In genomic region chr1:14476170-14476955, GRCh38 we compare ENCODE assay signal across 24 cellular contexts.
DNase-seq lines count a peak whose midpoint lies in the region; ATAC-seq lines count a peak whose summit lies in the region.
"Had no signal": no experiment of that assay in that cellular context is flagged by ENCODE, and none has a peak within 500 bp of the region (broad histone marks: within the 10 kb centered on the region; RNA-seq: fewer than 3 reads in every experiment).

No MANE protein-coding gene starts in this region.

- H3K4me1 ChIP-seq in SJSA1 (replicated peaks) (peaks cover 12% of the 10 kb centered on the region), subcutaneous abdominal adipose tissue (ENCODE audit: control insufficient read depth in 5 of 5, insufficient read depth in 5 of 5, low read length in 5 of 5) (peaks cover 0 to 13% (median 9%) of the 10 kb centered on the region in 5 donors)
- H3K4me1 ChIP-seq: BLaER1, tibial nerve had no signal

- no peaks in the 10 kb centered on the region for H3K27me3 ChIP-seq in SJSA1 (replicated peaks)
- no peaks in the 10 kb centered on the region for H3K27me3 ChIP-seq in subcutaneous abdominal adipose tissue (ENCODE audit: control insufficient read depth in 5 of 5, insufficient read depth in 4 of 5, low read length in 5 of 5)
- H3K27me3 ChIP-seq: BLaER1, neutrophil, tibial nerve had no signal

- H3K27ac ChIP-seq in SJSA1 (peak overlapping the region; percentile 44), subcutaneous abdominal adipose tissue (ENCODE audit: low read depth, low read length) (peak overlapping the region; percentile 28)
- H3K27ac ChIP-seq: BLaER1, epithelial cell of prostate, neutrophil, tibial nerve had no signal

- DNase-seq in GM04504 (ENCODE audit: low read depth) (peak; percentile 10), SJSA1 (ENCODE audit: low read depth in 1 of 2, low spot score in 2 of 2) (peak in 1 of 2 experiments; percentile 16), iris pigment epithelial cell (ENCODE audit: low read depth) (peak; percentile 25), NCI-H2196 (lab: John Stamatoyannopoulos, UW; ENCODE audit: unreplicated experiment) (no peak), NCI-H1092 (lab: John Stamatoyannopoulos, UW) (no peak), SIG-M5 (lab: John Stamatoyannopoulos, UW) (no peak)
- DNase-seq: activated CD4-positive, alpha-beta T cell treated with anti-CD3 and anti-CD28 coated beads for 1 hour; activated naive CD4-positive, alpha-beta T cell treated with anti-CD3 and anti-CD28 coated beads for 36 hours; activated T-cell treated with anti-CD3 and anti-CD28 coated beads, Interleukin-2, amount 50 U/mL, for 4 hours; cerebellar nuclear complex; COR-L47; DMS79; GOT3; hypothalamus; islet precursor cell; NCI-H1694 treated with DMSO at 0.1 percent for 48 hours; stimulated activated CD4-positive, alpha-beta T cell treated with anti-CD3 and anti-CD28 coated beads, Interleukin-4, amount 100 ng/mL, for 4 hours had no signal

- H3K9ac ChIP-seq in subcutaneous abdominal adipose tissue (ENCODE audit: low read length in 5 of 5) = no peak overlapping the region
- H3K9ac ChIP-seq: BLaER1 had no signal

- no peak overlapping the region for H3K4me3 ChIP-seq in SJSA1
- H3K4me3 ChIP-seq in subcutaneous abdominal adipose tissue (ENCODE audit: low read depth in 1 of 5, low read length in 5 of 5) = no peak overlapping the region
- H3K4me3 ChIP-seq: BLaER1, lung, tibial nerve had no signal

- H3K9me3 ChIP-seq in SJSA1 (replicated peaks) = no peaks in the 10 kb centered on the region; the same call in 1 of the 2 replicates
- no peaks in the 10 kb centered on the region for H3K9me3 ChIP-seq in subcutaneous abdominal adipose tissue (ENCODE audit: control insufficient read depth in 5 of 5, low read length in 5 of 5)
- H3K9me3 ChIP-seq: BLaER1, neutrophil, tibial nerve had no signal

- no peak for ATAC-seq in GM19395 (IDR thresholded peaks at IDR 0.05; ENCODE audit: unreplicated experiment)
- ATAC-seq: activated T-cell treated with anti-CD3 and anti-CD28 coated beads, Interleukin-2, amount 50 U/mL, for 4 hours had no signal

- no peaks in the 10 kb centered on the region for H3K36me3 ChIP-seq in SJSA1
- no peaks in the 10 kb centered on the region for H3K36me3 ChIP-seq in subcutaneous abdominal adipose tissue (ENCODE audit: control insufficient read depth in 5 of 5, insufficient read depth in 5 of 5, low read length in 5 of 5)
- H3K36me3 ChIP-seq: BLaER1, neutrophil, tibial nerve had no signal

Comparison
In these comparisons a context has a peak if more than half of its experiments do, and no peak if none do; other contexts are left out.
1. DNase-seq: peak in GM04504 (single experiment) and iris pigment epithelial cell (single experiment); none in NCI-H2196 (single experiment), NCI-H1092 (single experiment) and SIG-M5 (single experiment).